In genomic region chr11:2314525-2315394, GRCh38 we compare ENCODE assay signal across 9 cellular contexts. TPM values are rescaled to one million over a fixed set of nuclear protein-coding genes. Genes with fewer than 3 reads are reported as not detected.
DNase-seq lines count a peak whose midpoint lies in the region; ATAC-seq and TF ChIP-seq lines count a peak whose summit lies in the region.
"Had no signal": no experiment of that assay in that cellular context is flagged by ENCODE, and none has a peak within 500 bp of the region (broad histone marks: within the 10 kb centered on the region; RNA-seq: fewer than 3 reads in every experiment).

No MANE protein-coding gene starts in this region.

- peaks cover 5% of the 10 kb centered on the region for H3K36me3 Mint-ChIP-seq in osteocyte (ENCODE audit: unreplicated experiment)

- H3K27ac Mint-ChIP-seq in osteocyte (ENCODE audit: unreplicated experiment), result peak overlapping the region; percentile 91

- no peak overlapping the region for H3K4me3 Mint-ChIP-seq in osteocyte (ENCODE audit: unreplicated experiment)

- peaks cover 5% of the 10 kb centered on the region for H3K9me3 Mint-ChIP-seq in osteocyte (ENCODE audit: unreplicated experiment)

- ATAC-seq in HG03025 (IDR thresholded peaks at IDR 0.05; ENCODE audit: low FRiP score, unreplicated experiment), result no peak
- ATAC-seq in GM19351 (IDR thresholded peaks at IDR 0.05; ENCODE audit: unreplicated experiment), result no peak

- TF ChIP-seq CTCF in fibroblast of the aortic adventitia (IDR thresholded peaks at IDR 0.05; ENCODE audit: insufficient read depth, low read length) (no peak), osteocyte (IDR thresholded peaks at IDR 0.05) (no peak)

- H3K4me1 Mint-ChIP-seq in osteocyte (ENCODE audit: unreplicated experiment), result peaks cover 27% of the 10 kb centered on the region

- DNase-seq in C1 segment of cervical spinal cord (lab: John Stamatoyannopoulos, UW) (peak in 13 of 14 donors; percentile 23 to 84 (median 60)), NCI-H446 (lab: John Stamatoyannopoulos, UW) (peak; percentile 39 to 86), fibroblast of the aortic adventitia (ENCODE audit: low read depth) (peak; percentile 96), osteocyte (ENCODE audit: extremely low spot score, unreplicated experiment) (peak; percentile 94), HuH-7 (ENCODE audit: low spot score) (no peak), SHP77 treated with DMSO at 0.1 percent for 48 hours (lab: John Stamatoyannopoulos, UW) (no peak)

- no peaks in the 10 kb centered on the region for H3K27me3 Mint-ChIP-seq in osteocyte (ENCODE audit: unreplicated experiment)

- H3K4me3 ChIP-seq in fibroblast of the aortic adventitia (ENCODE audit: low read depth, low read length), result no peak overlapping the region

RNA-seq across cellular contexts. Expression of gene TSPAN32, which starts 12.9 kb away (rescaled TPM):
- under 0.01 and 0.33 TPM in 2 replicates for total RNA-seq in fibroblast of the aortic adventitia (ENCODE audit: low replicate concordance)
- total RNA-seq in osteocyte, result 0.76 and 1.2 TPM in 2 replicates

RNA-seq across cellular contexts. Expression of gene C11orf21, which starts 13.0 kb away (rescaled TPM):
- total RNA-seq in fibroblast of the aortic adventitia (ENCODE audit: low replicate concordance) (not detected in 2 replicates), osteocyte (0.16 TPM in 1 of 2 replicates, not detected in the other)

RNA-seq across cellular contexts. Expression of gene ASCL2, which starts 44.4 kb away (rescaled TPM):
- not detected in 2 replicates for total RNA-seq in fibroblast of the aortic adventitia (ENCODE audit: low replicate concordance)
- total RNA-seq in osteocyte, result not detected in 2 replicates
- total RNA-seq: HT1080 had no signal

Comparison
In these comparisons a context has a peak if more than half of its experiments do, and no peak if none do; other contexts are left out.
1. DNase-seq: peak in C1 segment of cervical spinal cord (13 of 14), NCI-H446 (2 of 2), fibroblast of the aortic adventitia (single experiment) and osteocyte (single experiment); none in HuH-7 (single experiment) and SHP77 treated with DMSO at 0.1 percent for 48 hours (single experiment).